In genomic region chr6:42754759-42755158, GRCh38 we compare ENCODE assay signal across 28 cellular contexts. TPM values are rescaled to one million over a fixed set of nuclear protein-coding genes. Genes with fewer than 3 reads are reported as not detected.
"Had no signal": no experiment of that assay in that cellular context is flagged by ENCODE, and none has a peak within 500 bp of the region (broad histone marks: within the 10 kb centered on the region; RNA-seq: fewer than 3 reads in every experiment).

No MANE protein-coding gene starts in this region.

- H3K4me1 ChIP-seq: foreskin keratinocyte, upper lobe of left lung, uterus had no signal

- H3K4me3 Mint-ChIP-seq: memory B cell; natural killer cell; stimulated activated naive B cell treated with anti-CD40 and anti-IgM and Interleukin-4, amounts not matched to agents 10 μg/mL and 1 μg/mL and 100 μg/mL, for 72 hours; stimulated activated naive CD8-positive, alpha-beta T cell treated with anti-CD3 and anti-CD28 coated beads, Interleukin-15, Interleukin-2, amounts not matched to agents 100 ng/mL and 50 ng/mL, for 24 hours had no signal

- FAIRE-seq: endothelial cell of umbilical vein, kidney, small intestine had no signal

- DNase-seq: foreskin keratinocyte; heart left ventricle; kidney; natural killer cell; occipital lobe; ovary; posterior cingulate gyrus; psoas muscle; right cardiac atrium; small intestine; stimulated activated CD4-positive, alpha-beta T cell treated with anti-CD3 and anti-CD28 coated beads, Interleukin-15, amount 100 ng/mL, for 24 hours; stimulated activated CD4-positive, alpha-beta T cell treated with anti-CD3 and anti-CD28 coated beads, Interleukin-2, amount 100 ng/mL, for 48 hours; stimulated activated naive B cell treated with anti-CD40 and anti-IgM and Interleukin-4, amounts not matched to agents 10 μg/mL and 1 μg/mL and 100 μg/mL, for 72 hours; upper lobe of left lung; uterus had no signal

- H3K27me3 ChIP-seq: esophagus muscularis mucosa, foreskin keratinocyte, gastroesophageal sphincter, heart left ventricle, hepatocyte, ovary, tibial nerve, upper lobe of left lung, uterus had no signal

- ATAC-seq: foreskin keratinocyte; gastroesophageal sphincter; heart left ventricle; left lobe of liver; natural killer cell; psoas muscle; right cardiac atrium; stimulated activated naive B cell treated with anti-CD40 and anti-IgM and Interleukin-4, amounts not matched to agents 10 μg/mL and 1 μg/mL and 100 μg/mL, for 72 hours had no signal

- H3K4me3 ChIP-seq: coronary artery, esophagus muscularis mucosa, gastroesophageal sphincter, heart left ventricle, hepatocyte, lung, ovary, psoas muscle, thoracic aorta, tibial nerve, upper lobe of left lung, uterus had no signal

- H3K4me2 ChIP-seq: hepatocyte had no signal

- H3K9me3 ChIP-seq: esophagus muscularis mucosa, gastroesophageal sphincter, heart left ventricle, ovary, psoas muscle, thoracic aorta, tibial nerve, upper lobe of left lung, uterus had no signal

- H3K27me3 Mint-ChIP-seq: memory B cell; stimulated activated naive B cell treated with anti-CD40 and anti-IgM and Interleukin-4, amounts not matched to agents 10 μg/mL and 1 μg/mL and 100 μg/mL, for 72 hours; stimulated activated naive CD8-positive, alpha-beta T cell treated with anti-CD3 and anti-CD28 coated beads, Interleukin-15, Interleukin-2, amounts not matched to agents 100 ng/mL and 50 ng/mL, for 24 hours had no signal

- H3K27ac Mint-ChIP-seq: memory B cell; natural killer cell; stimulated activated naive B cell treated with anti-CD40 and anti-IgM and Interleukin-4, amounts not matched to agents 10 μg/mL and 1 μg/mL and 100 μg/mL, for 72 hours; stimulated activated naive CD8-positive, alpha-beta T cell treated with anti-CD3 and anti-CD28 coated beads, Interleukin-15, Interleukin-2, amounts not matched to agents 100 ng/mL and 50 ng/mL, for 24 hours had no signal

- H3K36me3 Mint-ChIP-seq: natural killer cell had no signal

- H3K9me3 Mint-ChIP-seq: memory B cell; natural killer cell; stimulated activated naive B cell treated with anti-CD40 and anti-IgM and Interleukin-4, amounts not matched to agents 10 μg/mL and 1 μg/mL and 100 μg/mL, for 72 hours; stimulated activated naive CD8-positive, alpha-beta T cell treated with anti-CD3 and anti-CD28 coated beads, Interleukin-15, Interleukin-2, amounts not matched to agents 100 ng/mL and 50 ng/mL, for 24 hours had no signal

- H3K36me3 ChIP-seq: ovary, thoracic aorta, uterus had no signal

- H3K27ac ChIP-seq: coronary artery, esophagus muscularis mucosa, foreskin keratinocyte, gastroesophageal sphincter, heart left ventricle, hepatocyte, ovary, psoas muscle, thoracic aorta, tibial nerve, upper lobe of left lung, uterus had no signal

RNA-seq across cellular contexts. Expression of gene PRPH2, which starts 32.4 kb away (rescaled TPM):
- total RNA-seq: foreskin keratinocyte, hepatocyte, left lobe of liver, mononuclear cell had no signal
- polyA plus RNA-seq: hepatocyte, neural cell had no signal
